In genomic region chr1:14593279-14593678, GRCh38 we compare ENCODE assay signal across 21 cellular contexts. TPM values are rescaled to one million over a fixed set of nuclear protein-coding genes. Genes with fewer than 3 reads are reported as not detected.
A peak's percentile ranks its signal among the peaks of the same experiment; 100 is the strongest.
DNase-seq lines count a peak whose midpoint lies in the region; ATAC-seq and TF ChIP-seq lines count a peak whose summit lies in the region.
"Had no signal": no experiment of that assay in that cellular context is flagged by ENCODE, and none has a peak within 500 bp of the region (broad histone marks: within the 10 kb centered on the region; RNA-seq: fewer than 3 reads in every experiment).

No MANE protein-coding gene starts in this region.

- H3K9me3 Mint-ChIP-seq in brain (peaks cover 0 to 3% (median 0%) of the 10 kb centered on the region in 5 experiments), neural progenitor cell (no peaks in the 10 kb centered on the region)

- H3K79me2 ChIP-seq in neural progenitor cell (ENCODE audit: low read depth): no peaks in the 10 kb centered on the region

- H3K27me3 Mint-ChIP-seq in brain (peaks cover 8% of the 10 kb centered on the region), neural progenitor cell (ENCODE audit: insufficient read depth, low read depth) (peaks cover 10% of the 10 kb centered on the region)

- H3K4me2 ChIP-seq in neural progenitor cell: peak overlapping the region; percentile 61
- H3K4me2 ChIP-seq: BLaER1 had no signal

- H3K36me3 Mint-ChIP-seq in brain: no peaks in the 10 kb centered on the region
- H3K36me3 Mint-ChIP-seq in neural progenitor cell: no peaks in the 10 kb centered on the region
- H3K36me3 Mint-ChIP-seq: CD4-positive, CD25-positive, alpha-beta regulatory T cell had no signal

- H3K4me3 Mint-ChIP-seq in brain (peak overlapping the region in 2 of 5 experiments; percentile 12 to 24), neural progenitor cell (no peak overlapping the region)
- H3K4me3 Mint-ChIP-seq: CD4-positive, CD25-positive, alpha-beta regulatory T cell had no signal

- no peaks in the 10 kb centered on the region for H4K20me1 ChIP-seq in neural progenitor cell (ENCODE audit: low read depth)

- no peak overlapping the region for H3K9ac ChIP-seq in iPS-20b (ENCODE audit: low read depth, low read length)
- no peak overlapping the region for H3K9ac ChIP-seq in neural progenitor cell
- H3K9ac ChIP-seq: BLaER1 had no signal

- peaks cover 32% of the 10 kb centered on the region for H3F3A ChIP-seq in neural progenitor cell (ENCODE audit: low read depth)

- H3K27me3 ChIP-seq in HAP-1 (ENCODE audit: low read depth) (peaks cover 8% of the 10 kb centered on the region), iPS-20b (ENCODE audit: insufficient read depth, low read length) (peaks cover 57% of the 10 kb centered on the region), neural progenitor cell (no peaks in the 10 kb centered on the region)

- H3K4me1 Mint-ChIP-seq in brain: peaks cover 42% of the 10 kb centered on the region
- H3K4me1 Mint-ChIP-seq in neural progenitor cell: peaks cover 57% of the 10 kb centered on the region

- H3K4me3 ChIP-seq in HAP-1 (no peak overlapping the region), iPS-20b (ENCODE audit: low read length) (peak overlapping the region; percentile 29; the same call in 1 of the 2 replicates), neural progenitor cell (no peak overlapping the region)
- H3K4me3 ChIP-seq: BLaER1, SJSA1 had no signal

- DNase-seq in HAP-1 (ENCODE audit: low spot score in 2 of 2): peak; percentile 26 to 34
- peak; percentile 42 for DNase-seq in neural progenitor cell (ENCODE audit: low spot score)
- DNase-seq in T-helper 9 cell: no peak
- no peak for DNase-seq in NCI-H1436 treated with DMSO at 0.1 percent for 48 hours (lab: John Stamatoyannopoulos, UW)
- DNase-seq: CD4-positive, CD25-positive, alpha-beta regulatory T cell; DMS53; GOT3; KBM-7; NCI-H1105 treated with DMSO at 0.1 percent for 48 hours; NCI-H1694; NCI-H2029 treated with DMSO at 0.1 percent for 48 hours; NCI-H2227 treated with DMSO at 0.1 percent for 48 hours; NCI-H510A; NCI-H69; Right ventricle myocardium superior; RPMI8226 had no signal

- in situ Hi-C loops in HAP-1 (cut with MboI; ENCODE audit: low sequenced_read_pairs): loop anchor here (25.0 kb wide), 1 partner anchor 444 kb away; no protein-coding TSS in a partner anchor

- H3K27ac Mint-ChIP-seq in brain (peak overlapping the region in 3 of 5 experiments; percentile 7 to 17 (median 17)), neural progenitor cell (peak overlapping the region; percentile 1)
- H3K27ac Mint-ChIP-seq: CD4-positive, CD25-positive, alpha-beta regulatory T cell had no signal

- H3K27ac ChIP-seq in iPS-20b (ENCODE audit: low read length) (no peak overlapping the region), neural progenitor cell (no peak overlapping the region)
- H3K27ac ChIP-seq: BLaER1, SJSA1 had no signal

- H3K9me3 ChIP-seq in HAP-1 (no peaks in the 10 kb centered on the region), iPS-20b (ENCODE audit: insufficient read depth, low read depth, low read length) (no peaks in the 10 kb centered on the region), neural progenitor cell (ENCODE audit: low read depth) (no peaks in the 10 kb centered on the region)
- H3K9me3 ChIP-seq: BLaER1, SJSA1 had no signal

- H3K4me1 ChIP-seq in HAP-1: peaks cover 10% of the 10 kb centered on the region
- peaks cover 33% of the 10 kb centered on the region for H3K4me1 ChIP-seq in iPS-20b (ENCODE audit: insufficient read depth, low read length)
- H3K4me1 ChIP-seq in neural progenitor cell: peaks cover 25% of the 10 kb centered on the region

- TF ChIP-seq CTCF in brain (conservative IDR thresholded peaks at IDR 0.05) (no peak), neural progenitor cell (IDR thresholded peaks at IDR 0.05) (no peak)

- no peak for ATAC-seq in GM19324 (IDR thresholded peaks at IDR 0.05; ENCODE audit: low FRiP score, unreplicated experiment)

- H3K36me3 ChIP-seq in HAP-1 (replicated peaks): no peaks in the 10 kb centered on the region
- no peaks in the 10 kb centered on the region for H3K36me3 ChIP-seq in iPS-20b (ENCODE audit: insufficient read depth, low read depth, low read length)
- H3K36me3 ChIP-seq in neural progenitor cell: no peaks in the 10 kb centered on the region
- H3K36me3 ChIP-seq: BLaER1, SJSA1 had no signal

- no peak overlapping the region for H2AFZ ChIP-seq in neural progenitor cell (replicated peaks)

RNA-seq across cellular contexts. Expression of gene KAZN, which starts 5.2 kb away (rescaled TPM):
- polyA plus RNA-seq in brain (ENCODE audit: insufficient read depth, low read depth, low replicate concordance): 19.0 TPM
- 6.1 and 9.1 TPM in 2 replicates for total RNA-seq in neural progenitor cell (ENCODE audit: low replicate concordance)
- total RNA-seq: CD4-positive, CD25-positive, alpha-beta regulatory T cell had no signal
- polyA plus RNA-seq: CD4-positive, CD25-positive, alpha-beta regulatory T cell had no signal

Comparison
In these comparisons a context has a peak if more than half of its experiments do, and no peak if none do; other contexts are left out.
1. DNase-seq: peak in HAP-1 (2 of 2) and neural progenitor cell (single experiment); none in T-helper 9 cell (single experiment) and NCI-H1436 treated with DMSO at 0.1 percent for 48 hours (single experiment).